11 cellular contexts compared by ENCODE assay signal in the genomic region with DNA sequence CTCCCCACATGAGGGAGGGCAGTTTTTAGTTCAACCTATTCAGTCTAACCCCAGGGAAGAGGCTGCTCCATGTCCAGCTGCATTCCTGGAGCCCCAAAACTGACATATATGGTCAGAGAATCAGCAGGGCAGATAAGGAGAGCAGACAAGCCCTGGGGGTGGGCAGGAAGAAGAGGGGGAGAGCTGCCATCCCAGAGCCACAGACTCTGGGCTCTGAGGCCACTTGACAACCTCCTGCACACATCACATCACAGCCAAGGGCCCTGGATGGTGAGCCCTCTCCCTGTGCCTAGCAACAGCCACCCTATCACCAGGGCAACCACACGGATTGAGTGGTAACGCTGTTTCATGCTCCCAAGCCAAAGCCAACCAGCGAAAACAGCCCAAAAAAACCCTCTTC. TPM values are rescaled to one million over a fixed set of nuclear protein-coding genes. Genes with fewer than 3 reads are reported as not detected.
DNase-seq lines count a peak whose midpoint lies in the region; ATAC-seq and TF ChIP-seq lines count a peak whose summit lies in the region.
"Had no signal": no experiment of that assay in that cellular context is flagged by ENCODE, and none has a peak within 500 bp of the region (broad histone marks: within the 10 kb centered on the region; RNA-seq: fewer than 3 reads in every experiment).

No MANE protein-coding gene starts in this region.

- H3K9me3 Mint-ChIP-seq in CD4-positive, alpha-beta memory T cell, result peaks cover 0 to 3% (median 0%) of the 10 kb centered on the region in 8 donors

- no peak overlapping the region for H3K4me3 ChIP-seq in CD4-positive, alpha-beta memory T cell (ENCODE audit: low read length in 2 of 2)
- H3K4me3 ChIP-seq in fibroblast of the aortic adventitia (ENCODE audit: low read depth, low read length) (no peak overlapping the region), osteoblast (ENCODE audit: insufficient read depth, low read length) (no peak overlapping the region)
- H3K4me3 ChIP-seq: upper lobe of left lung had no signal

- DNase-seq in CD4-positive, alpha-beta memory T cell, result no peak
- DNase-seq in T-helper 17 cell (no peak), fibroblast of the aortic adventitia (ENCODE audit: low read depth) (peak; percentile 13), osteoblast (ENCODE audit: insufficient read length, low spot score, missing footprints) (peak; percentile 83), cerebellum (ENCODE audit: low spot score) (no peak)
- no peak for DNase-seq in NK-92 treated with Interleukin-12 subunit alpha and Interleukin-12 subunit beta, amount 100 ng/mL, for 24 hours (lab: John Stamatoyannopoulos, UW)
- no peak for DNase-seq in activated CD4-positive, CD25-positive, alpha-beta regulatory T cell (lab: John Stamatoyannopoulos, UW)
- DNase-seq: KG1, upper lobe of left lung had no signal

- H3K4me1 Mint-ChIP-seq in CD4-positive, alpha-beta memory T cell, result peaks cover 25 to 72% (median 41%) of the 10 kb centered on the region in 4 donors
- H3K4me1 Mint-ChIP-seq in T-helper 17 cell, result peaks cover 29% of the 10 kb centered on the region

- ATAC-seq in T-helper 17 cell (no peak), HG03442 (IDR thresholded peaks at IDR 0.05; ENCODE audit: unreplicated experiment) (no peak)
- ATAC-seq: activated CD4-positive, CD25-positive, alpha-beta regulatory T cell treated with anti-CD3 and anti-CD28 coated beads, Interleukin-2, amount 50 U/mL, for 24 hours had no signal

- POLR2A ChIA-PET in CD4-positive, alpha-beta memory T cell (lab: Charles Lee; ENCODE audit: partially characterized antibody), result interaction anchor here (1.6 to 1.8 kb wide), 2 partner anchors 26 to 80 kb away, joined by 4 to 9 read pairs; a partner anchor contains a TSS

- peaks cover 16% of the 10 kb centered on the region for H4K20me1 ChIP-seq in osteoblast (ENCODE audit: insufficient read depth, low read length)

- H3K4me2 ChIP-seq in osteoblast (ENCODE audit: insufficient read depth, low read length), result peak overlapping the region; percentile 9

- H3K4me3 Mint-ChIP-seq in CD4-positive, alpha-beta memory T cell, result peak overlapping the region in 3 of 8 donors; percentile 36 to 67 (median 63)
- no peak overlapping the region for H3K4me3 Mint-ChIP-seq in T-helper 17 cell

- no peaks in the 10 kb centered on the region for H3K9me3 ChIP-seq in CD4-positive, alpha-beta memory T cell (ENCODE audit: control insufficient read depth in 1 of 2, low read length in 2 of 2)
- H3K9me3 ChIP-seq in T-helper 17 cell (ENCODE audit: control insufficient read depth, low read length, poor library complexity, severe bottlenecking) (no peaks in the 10 kb centered on the region), osteoblast (ENCODE audit: low read depth, low read length) (no peaks in the 10 kb centered on the region)
- H3K9me3 ChIP-seq: upper lobe of left lung had no signal

- intact Hi-C loops in CD4-positive, alpha-beta memory T cell (cut with micrococcal nuclease), result no loop called here

- H3K27ac ChIP-seq in CD4-positive, alpha-beta memory T cell (ENCODE audit: low read depth, low read length), result no peak overlapping the region
- H3K27ac ChIP-seq in osteoblast (ENCODE audit: low read depth, low read length), result peak overlapping the region; percentile 52
- H3K27ac ChIP-seq: upper lobe of left lung had no signal

- H3K4me1 ChIP-seq in CD4-positive, alpha-beta memory T cell (ENCODE audit: insufficient read depth, low read length), result peaks cover 61% of the 10 kb centered on the region
- H3K4me1 ChIP-seq in osteoblast (ENCODE audit: insufficient read depth, low read length), result peaks cover 36% of the 10 kb centered on the region

- CTCF ChIA-PET in CD4-positive, alpha-beta memory T cell (lab: Charles Lee; ENCODE audit: partially characterized antibody), result interaction anchor here (1.0 to 7.5 kb wide), 3 partner anchors 11 to 383 kb away, joined by 3 to 61 read pairs (median 4); no protein-coding TSS in a partner anchor

- no peaks in the 10 kb centered on the region for H3K27me3 ChIP-seq in CD4-positive, alpha-beta memory T cell (ENCODE audit: insufficient read depth, low read length)
- no peaks in the 10 kb centered on the region for H3K27me3 ChIP-seq in osteoblast (ENCODE audit: insufficient read depth, low read length)
- H3K27me3 ChIP-seq: upper lobe of left lung had no signal

- peaks cover 13 to 48% of the 10 kb centered on the region in 2 donors for H3K36me3 Mint-ChIP-seq in CD4-positive, alpha-beta memory T cell
- H3K36me3 Mint-ChIP-seq in T-helper 17 cell (ENCODE audit: low read depth), result no peaks in the 10 kb centered on the region

- H3K27ac Mint-ChIP-seq in CD4-positive, alpha-beta memory T cell, result peak overlapping the region in 5 of 7 donors; percentile 50 to 93 (median 89)
- peak overlapping the region; percentile 97 for H3K27ac Mint-ChIP-seq in T-helper 17 cell

- no peak for TF ChIP-seq CTCF in fibroblast of the aortic adventitia (IDR thresholded peaks at IDR 0.05; ENCODE audit: insufficient read depth, low read length)
- TF ChIP-seq CTCF in osteoblast (IDR thresholded peaks at IDR 0.05; ENCODE audit: extremely low read depth, low read depth, low read length), result no peak

- no peaks in the 10 kb centered on the region for H3K27me3 Mint-ChIP-seq in CD4-positive, alpha-beta memory T cell
- H3K27me3 Mint-ChIP-seq in T-helper 17 cell, result no peaks in the 10 kb centered on the region

- H2AFZ ChIP-seq in osteoblast (ENCODE audit: low read length), result no peak overlapping the region

- peaks cover 71% of the 10 kb centered on the region for H3K79me2 ChIP-seq in osteoblast (ENCODE audit: insufficient read depth, low read length)

- H3K36me3 ChIP-seq in CD4-positive, alpha-beta memory T cell (ENCODE audit: insufficient read depth, low read length), result peaks cover 37% of the 10 kb centered on the region
- H3K36me3 ChIP-seq in osteoblast (ENCODE audit: insufficient read depth, low read length), result peaks cover 33% of the 10 kb centered on the region

RNA-seq across cellular contexts. Expression of a gene that starts 3.1 kb away (rescaled TPM):
- 10 to 100 TPM; 61.3 to 72.2 TPM for total RNA-seq in CD4-positive, alpha-beta memory T cell
- 10 to 100 TPM; 39.0 to 85.8 TPM for polyA plus RNA-seq in CD4-positive, alpha-beta memory T cell
- 10 to 100 TPM; 58.0 to 65.9 TPM for total RNA-seq in T-helper 17 cell
- 52.3 and 65.2 TPM in 2 replicates for total RNA-seq in fibroblast of the aortic adventitia (ENCODE audit: low replicate concordance)
- 88.3 and 100 TPM in 2 replicates for total RNA-seq in osteoblast
- 21.1 TPM for total RNA-seq in cerebellum

RNA-seq across cellular contexts. Expression of a gene that starts 3.5 kb away (rescaled TPM):
- 10 to 100 TPM; 18.9 to 20.0 TPM for total RNA-seq in CD4-positive, alpha-beta memory T cell
- 10 to 100 TPM in 1 of 2 donors, 1 to 10 TPM in 1; 5.7 to 12.7 TPM for polyA plus RNA-seq in CD4-positive, alpha-beta memory T cell
- total RNA-seq in T-helper 17 cell (10 to 100 TPM; 11.0 to 14.7 TPM), fibroblast of the aortic adventitia (ENCODE audit: low replicate concordance) (9.3 and 18.7 TPM in 2 replicates), osteoblast (16.2 and 16.3 TPM in 2 replicates), cerebellum (4.5 TPM)

RNA-seq across cellular contexts. Expression of a gene that starts 21.7 kb away (rescaled TPM):
- not detected for total RNA-seq in CD4-positive, alpha-beta memory T cell
- polyA plus RNA-seq in CD4-positive, alpha-beta memory T cell, result not detected
- not detected for total RNA-seq in T-helper 17 cell
- not detected in 2 replicates for total RNA-seq in fibroblast of the aortic adventitia (ENCODE audit: low replicate concordance)
- total RNA-seq in osteoblast, result not detected in 2 replicates
- 0.18 TPM for total RNA-seq in cerebellum

Comparison
In these comparisons a context has a peak if more than half of its experiments do, and no peak if none do; other contexts are left out.
1. DNase-seq: peak in fibroblast of the aortic adventitia (single experiment) and osteoblast (single experiment); none in CD4-positive, alpha-beta memory T cell (0 of 5), T-helper 17 cell (0 of 3), cerebellum (single experiment), NK-92 treated with Interleukin-12 subunit alpha and Interleukin-12 subunit beta, amount 100 ng/mL, for 24 hours (single experiment) and activated CD4-positive, CD25-positive, alpha-beta regulatory T cell (0 of 4).